ENCODE assay signal across 8 cellular contexts in genomic region chr7:2109936-2110585, GRCh38.
DNase-seq lines count a peak whose midpoint lies in the region; ATAC-seq and TF ChIP-seq lines count a peak whose summit lies in the region.

No MANE protein-coding gene starts in this region.

- H3K4me3 ChIP-seq in AG04449 (ENCODE audit: low read depth, low read length) (no peak overlapping the region), HFF-Myc (replicated peaks; ENCODE audit: low read depth, low read length) (no peak overlapping the region; the same call in 1 of the 2 replicates), neural progenitor cell (no peak overlapping the region), spleen (no peak overlapping the region)

- H3K4me1 Mint-ChIP-seq in neural progenitor cell, result peaks cover 76% of the 10 kb centered on the region

- no peak for TF ChIP-seq POLR2A in spleen (IDR thresholded peaks at IDR 0.05)

- ATAC-seq in GM18909 (IDR thresholded peaks at IDR 0.05; ENCODE audit: poor library complexity, unreplicated experiment), result no peak
- no peak for ATAC-seq in HG03457 (IDR thresholded peaks at IDR 0.05; ENCODE audit: unreplicated experiment)

- peak overlapping the region; percentile 73 for H3K4me2 ChIP-seq in neural progenitor cell

- TF ChIP-seq CTCF in AG04449 (IDR thresholded peaks at IDR 0.05; ENCODE audit: insufficient read depth, low read length, missing control alignments) (no peak), HFF-Myc (IDR thresholded peaks at IDR 0.05; ENCODE audit: low read depth, low read length, missing control alignments) (no peak), neural progenitor cell (IDR thresholded peaks at IDR 0.05) (no peak), spleen (IDR thresholded peaks at IDR 0.05 in 8 of 11, conservative IDR thresholded peaks at IDR 0.05 in 3 of 11) (no peak)

- H3F3A ChIP-seq in neural progenitor cell (ENCODE audit: low read depth), result peaks cover 36% of the 10 kb centered on the region

- no peaks in the 10 kb centered on the region for H3K79me2 ChIP-seq in neural progenitor cell (ENCODE audit: low read depth)

- no peak overlapping the region for H3K9ac ChIP-seq in neural progenitor cell

- peak overlapping the region; percentile 14 for H3K4me3 Mint-ChIP-seq in neural progenitor cell

- peaks cover 66% of the 10 kb centered on the region for H3K4me1 ChIP-seq in neural progenitor cell
- peaks cover 8 to 91% (median 70%) of the 10 kb centered on the region in 6 donors for H3K4me1 ChIP-seq in spleen

- H2AFZ ChIP-seq in neural progenitor cell (replicated peaks), result no peak overlapping the region

- peaks cover 8% of the 10 kb centered on the region for H3K36me3 Mint-ChIP-seq in neural progenitor cell

- peaks cover 27% of the 10 kb centered on the region for H4K20me1 ChIP-seq in neural progenitor cell (ENCODE audit: low read depth)

- DNase-seq in AG04449 (ENCODE audit: low read depth, low spot score) (peak; percentile 50), HFF-Myc (ENCODE audit: extremely low read depth, low read depth) (peak; percentile 84), T1000 (lab: John Stamatoyannopoulos, UW) (peak; percentile 84), caudate nucleus (lab: John Stamatoyannopoulos, UW) (peak in 32 of 61 donors; percentile 6 to 80 (median 36)), neural progenitor cell (ENCODE audit: low spot score) (no peak), spleen (no peak)

- intact Hi-C loops in spleen (cut with DNase I; ENCODE audit: low total_unique reads), result no loop called here

- peak overlapping the region; percentile 99 for H3K27ac ChIP-seq in caudate nucleus (ENCODE audit: low read depth, low read length)
- H3K27ac ChIP-seq in neural progenitor cell, result no peak overlapping the region
- H3K27ac ChIP-seq in spleen, result peak overlapping the region in 3 of 8 donors; percentile 25 to 29 (median 28)

- no peaks in the 10 kb centered on the region for H3K27me3 ChIP-seq in neural progenitor cell
- no peaks in the 10 kb centered on the region for H3K27me3 ChIP-seq in spleen (replicated peaks in 1 of 7)

- no peaks in the 10 kb centered on the region for H3K9me3 Mint-ChIP-seq in neural progenitor cell

- POLR2A ChIA-PET in AG04449 (lab: Yijun Ruan, JAX), result no interaction called here

- H3K36me3 ChIP-seq in neural progenitor cell, result no peaks in the 10 kb centered on the region
- H3K36me3 ChIP-seq in spleen, result peaks cover 0 to 19% (median 0%) of the 10 kb centered on the region in 6 donors

- H3K27me3 Mint-ChIP-seq in neural progenitor cell (ENCODE audit: insufficient read depth, low read depth), result peaks cover 6% of the 10 kb centered on the region

- CTCF ChIA-PET in AG04449 (lab: Yijun Ruan, JAX), result interaction anchor here (0.5 to 1.3 kb wide), 3 partner anchors 231 to 446 kb away, joined by 3 read pairs; no protein-coding TSS in a partner anchor

- H3K27ac Mint-ChIP-seq in neural progenitor cell, result peak overlapping the region; percentile 94

- WGBS in spleen, 5 donors, result 66 to 81% (median 75%) methylated on average over 28 of the region's 28 CpGs

- H3K9me3 ChIP-seq in neural progenitor cell (ENCODE audit: low read depth), result no peaks in the 10 kb centered on the region
- H3K9me3 ChIP-seq in spleen, result no peaks in the 10 kb centered on the region

Comparison
In these comparisons a context has a peak if more than half of its experiments do, and no peak if none do; other contexts are left out.
1. DNase-seq: peak in AG04449 (single experiment), HFF-Myc (single experiment), T1000 (single experiment) and caudate nucleus (32 of 61); none in neural progenitor cell (single experiment) and spleen (single experiment).